2 cellular contexts compared by ENCODE assay signal in the genomic region with DNA sequence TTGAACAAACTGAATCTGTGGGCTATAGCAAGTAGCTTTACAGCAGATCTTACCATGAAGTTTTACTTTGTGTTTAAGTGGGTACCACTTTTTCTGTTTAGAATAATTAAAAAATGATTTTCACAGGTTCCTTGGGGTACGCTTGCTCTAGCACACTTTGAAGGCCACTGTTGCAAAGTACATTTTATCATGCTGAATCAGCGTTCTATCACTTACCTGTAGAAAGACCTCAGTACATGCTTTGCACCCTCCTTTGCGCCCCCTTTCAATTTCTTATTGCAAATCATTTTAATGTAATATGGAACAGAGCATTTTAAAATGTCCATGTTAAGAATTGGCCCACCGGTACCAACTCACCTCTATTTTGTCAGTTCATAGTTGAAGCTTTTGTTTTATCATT. TPM values are rescaled to one million over a fixed set of nuclear protein-coding genes. Genes with fewer than 3 reads are reported as not detected.
"Had no signal": no experiment of that assay in that cellular context is flagged by ENCODE, and none has a peak within 500 bp of the region (broad histone marks: within the 10 kb centered on the region; RNA-seq: fewer than 3 reads in every experiment).

No MANE protein-coding gene starts in this region.

RNA-seq across cellular contexts. Expression of gene CTSV, which starts 31.4 kb away (rescaled TPM):
- total RNA-seq: activated B cell treated with CpG ODN at 0.5 μM for 24 hours, T-helper 17 cell had no signal
